ENCODE assay signal across 17 cellular contexts in genomic region chr11:114678125-114679036, GRCh38. TPM values are rescaled to one million over a fixed set of nuclear protein-coding genes. Genes with fewer than 3 reads are reported as not detected.
DNase-seq lines count a peak whose midpoint lies in the region; ATAC-seq and TF ChIP-seq lines count a peak whose summit lies in the region.
"Had no signal": no experiment of that assay in that cellular context is flagged by ENCODE, and none has a peak within 500 bp of the region (broad histone marks: within the 10 kb centered on the region; RNA-seq: fewer than 3 reads in every experiment).

Gene NXPE2 (plus strand): TSS chr11:114678527. CDS start chr11:114678576, 49 bp downstream.

- no peak for TF ChIP-seq EP300 in sigmoid colon (IDR thresholded peaks at IDR 0.05)

- no peak for TF ChIP-seq POLR2A in sigmoid colon (IDR thresholded peaks at IDR 0.05)

- WGBS in sigmoid colon, 2 donors, result 9 to 46% methylated on average over 8 of the region's 8 CpGs

- peak within 1 kb of the TSS; percentile 33 to 61 (median 58) for H3K27ac ChIP-seq in sigmoid colon
- H3K27ac ChIP-seq: C4-2B had no signal

- H3K36me3 ChIP-seq in sigmoid colon, result no peaks in the 10 kb centered on the region

- DNase-seq in EL (peak; percentile 39), RPMI7951 (ENCODE audit: low read depth) (peak; percentile 87), fibroblast of peridontal ligament (ENCODE audit: extremely low read depth) (peak; percentile 28), sigmoid colon (no peak), iPS-NIHi7 (ENCODE audit: extremely low spot score) (no peak)
- DNase-seq in activated CD4-positive, alpha-beta T cell treated with anti-CD3 and anti-CD28 coated beads, Interleukin-2, amount 50 U/mL, for 48 hours, result no peak
- DNase-seq: activated CD4-positive, alpha-beta T cell treated with anti-CD3 and anti-CD28 coated beads, Interleukin-2, amount 10 ng/mL, durations not matched to agents 24 days and 14 days; activated T-cell treated with anti-CD3 and anti-CD28 coated beads, Interleukin-2, amount 50 U/mL, for 72 hours; HFFc6; hippocampal formation; mesendoderm; NCI-H1694 treated with DMSO at 0.1 percent for 48 hours; NCI-H774; stimulated activated naive CD8-positive, alpha-beta T cell treated with anti-CD3 and anti-CD28 coated beads, Interleukin-15, amount 100 ng/mL, for 72 hours had no signal

- ATAC-seq in HG02973 (IDR thresholded peaks at IDR 0.05; ENCODE audit: unreplicated experiment), result no peak
- no peak for ATAC-seq in activated CD4-positive, CD25-positive, alpha-beta regulatory T cell treated with anti-CD3 and anti-CD28 coated beads, Interleukin-2, amount 50 U/mL, for 24 hours
- ATAC-seq: activated T-cell treated with anti-CD3 and anti-CD28 coated beads, Interleukin-2, amount 50 U/mL, for 72 hours; stimulated activated naive CD8-positive, alpha-beta T cell treated with anti-CD3 and anti-CD28 coated beads, Interleukin-15, amount 100 ng/mL, for 72 hours had no signal

- intact Hi-C loops in sigmoid colon (cut with DNase I), result no loop called here

- peaks cover 0 to 28% (median 8%) of the 10 kb centered on the region in 4 donors for H3K4me1 ChIP-seq in sigmoid colon

- TF ChIP-seq CTCF in sigmoid colon (IDR thresholded peaks at IDR 0.05), result no peak

- H3K27me3 ChIP-seq in sigmoid colon, result no peaks in the 10 kb centered on the region

- no peak within 1 kb of the TSS for H3K4me3 ChIP-seq in sigmoid colon

- no peaks in the 10 kb centered on the region for H3K9me3 ChIP-seq in sigmoid colon

RNA-seq across cellular contexts. Expression of gene NXPE2, which starts in this region (rescaled TPM):
- 0.12 and 0.39 TPM in 2 replicates for total RNA-seq in RPMI7951 (2014; rRNA removed; shearing (Covaris generic))
- total RNA-seq in sigmoid colon, result 1 to 10 TPM in 1 of 4 donors, under 1 TPM in 2, not detected in 1; 0.36 to 1.4 (median 0.99) TPM
- 1 to 10 TPM; 1.8 to 6.2 (median 3.5) TPM for polyA plus RNA-seq in sigmoid colon
- total RNA-seq: activated CD4-positive, alpha-beta T cell treated with anti-CD3 and anti-CD28 coated beads, Interleukin-2, amount 10 ng/mL, durations not matched to agents 24 days and 14 days; activated T-cell treated with anti-CD3 and anti-CD28 coated beads, Interleukin-2, amount 50 U/mL, for 72 hours; HFFc6 had no signal

Comparison
In these comparisons a context has a peak if more than half of its experiments do, and no peak if none do; other contexts are left out.
1. Peak in DNase-seq in RPMI7951; RNA of the gene not detected or under 1 TPM.
2. DNase-seq: peak in EL (single experiment) and fibroblast of peridontal ligament (single experiment); none in sigmoid colon (single experiment), iPS-NIHi7 (single experiment) and activated CD4-positive, alpha-beta T cell treated with anti-CD3 and anti-CD28 coated beads, Interleukin-2, amount 50 U/mL, for 48 hours (0 of 2).